Comparison of ENCODE assay signal across 1 cellular context in genomic region chr2:37918742-37919186, GRCh38.
A peak's percentile ranks its signal among the peaks of the same experiment; 100 is the strongest.
TF ChIP-seq lines count a peak whose summit lies in the region.

No MANE protein-coding gene starts in this region.

TF ChIP-seq in HepG2, 621 proteins besides CTCF, POLR2A, EP300 and RAD21 (continued from another document and continues in another):
- TF ChIP-seq PLSCR1 (CRISPR knock-in tag; IDR thresholded peaks at IDR 0.05; ENCODE audit: borderline replicate concordance) (no peak), ARNTL (CRISPR knock-in tag; IDR thresholded peaks at IDR 0.05) (0 out of 2 replicates have a peak, but pooled peaks have one; percentile 36), FOXK2 (IDR thresholded peaks at IDR 0.05) (peak; percentile 44; the same call in 1 of the 2 replicates), ELF1 (CRISPR knock-in tag; IDR thresholded peaks at IDR 0.05) (peak; percentile 91), EED (CRISPR knock-in tag; IDR thresholded peaks at IDR 0.05) (no peak), MAF1 (CRISPR knock-in tag; IDR thresholded peaks at IDR 0.05; ENCODE audit: borderline replicate concordance) (no peak), NFKBIZ (CRISPR knock-in tag; IDR thresholded peaks at IDR 0.05) (peak; percentile 96), PITX1 (CRISPR knock-in tag; IDR thresholded peaks at IDR 0.05) (peak; percentile 96), HOMEZ (CRISPR knock-in tag; IDR thresholded peaks at IDR 0.05; ENCODE audit: low read depth) (peak; percentile 94), ZNF746 (CRISPR knock-in tag; IDR thresholded peaks at IDR 0.05) (peak; percentile 51; the same call in 1 of the 2 replicates), ZNF556 (CRISPR knock-in tag; IDR thresholded peaks at IDR 0.05; ENCODE audit: borderline replicate concordance) (peak; percentile 61; the same call in 1 of the 2 replicates), CENPBD1 (CRISPR knock-in tag; IDR thresholded peaks at IDR 0.05; ENCODE audit: borderline replicate concordance, low read depth) (no peak), ZNF615 (CRISPR knock-in tag; IDR thresholded peaks at IDR 0.05; ENCODE audit: borderline replicate concordance) (no peak), STAT5B (CRISPR knock-in tag; IDR thresholded peaks at IDR 0.05) (0 out of 2 replicates have a peak, but pooled peaks have one; percentile 50), ZNF703 (CRISPR knock-in tag; IDR thresholded peaks at IDR 0.05; ENCODE audit: borderline replicate concordance) (0 out of 2 replicates have a peak, but pooled peaks have one; percentile 63), ATAD3A (CRISPR knock-in tag; IDR thresholded peaks at IDR 0.05) (no peak), NFYC (CRISPR knock-in tag; IDR thresholded peaks at IDR 0.05) (peak; percentile 37; the same call in 1 of the 2 replicates), SMARCC2 (IDR thresholded peaks at IDR 0.05) (0 out of 2 replicates have a peak, but pooled peaks have one; percentile 85), SNRNP70 (IDR thresholded peaks at IDR 0.05; ENCODE audit: low read depth, low read length) (no peak), ZSCAN5A (CRISPR knock-in tag; IDR thresholded peaks at IDR 0.05; ENCODE audit: borderline replicate concordance) (peak; percentile 85; the same call in 1 of the 2 replicates), TRAFD1 (CRISPR knock-in tag; IDR thresholded peaks at IDR 0.05; ENCODE audit: borderline replicate concordance) (no peak), TARDBP (CRISPR knock-in tag; IDR thresholded peaks at IDR 0.05) (peak; percentile 98), KDM6A (CRISPR knock-in tag; IDR thresholded peaks at IDR 0.05; ENCODE audit: low read depth) (peak; percentile 97), SIX4 (CRISPR knock-in tag; IDR thresholded peaks at IDR 0.05) (peak; percentile 81; the same call in 1 of the 2 replicates), SP5 (CRISPR knock-in tag; IDR thresholded peaks at IDR 0.05; ENCODE audit: borderline replicate concordance, low read depth) (peak; percentile 92), ZNF550 (CRISPR knock-in tag; IDR thresholded peaks at IDR 0.05; ENCODE audit: borderline replicate concordance) (no peak), POLR2AphosphoS2 (IDR thresholded peaks at IDR 0.05; ENCODE audit: low read depth, low read length) (no peak), ZBTB21 (CRISPR knock-in tag; IDR thresholded peaks at IDR 0.05) (no peak; the same call in 1 of the 2 replicates), RFX5 (IDR thresholded peaks at IDR 0.05; ENCODE audit: low read depth, low read length) (no peak), HDAC2 (CRISPR knock-in tag; IDR thresholded peaks at IDR 0.05) (peak; percentile 98), SNAI1 (CRISPR knock-in tag; IDR thresholded peaks at IDR 0.05; ENCODE audit: borderline replicate concordance) (no peak), ZNF503 (CRISPR knock-in tag; IDR thresholded peaks at IDR 0.05) (peak; percentile 98), HNF4A (CRISPR knock-in tag; IDR thresholded peaks at IDR 0.05) (peak; percentile 98), CC2D1A (CRISPR knock-in tag; IDR thresholded peaks at IDR 0.05) (no peak), SNAPC2 (CRISPR knock-in tag; IDR thresholded peaks at IDR 0.05) (no peak), ZNF430 (CRISPR knock-in tag; IDR thresholded peaks at IDR 0.05) (peak; percentile 74), ZNF121 (CRISPR knock-in tag; IDR thresholded peaks at IDR 0.05) (no peak), ISL2 (CRISPR knock-in tag; IDR thresholded peaks at IDR 0.05) (peak; percentile 98), ATF4 (CRISPR knock-in tag; IDR thresholded peaks at IDR 0.05) (peak in 1 of 2 experiments; percentile 80; a peak in 2 of 4 replicates), ZNF329 (CRISPR knock-in tag; IDR thresholded peaks at IDR 0.05; ENCODE audit: low read depth) (no peak), LCORL (IDR thresholded peaks at IDR 0.05) (no peak), LCORL (CRISPR knock-in tag; IDR thresholded peaks at IDR 0.05) (peak; percentile 94), MIXL1 (CRISPR knock-in tag; IDR thresholded peaks at IDR 0.05) (peak; percentile 81; the same call in 1 of the 2 replicates), ZNF773 (CRISPR knock-in tag; IDR thresholded peaks at IDR 0.05; ENCODE audit: borderline replicate concordance) (no peak), AHDC1 (CRISPR knock-in tag; IDR thresholded peaks at IDR 0.05; ENCODE audit: borderline replicate concordance) (peak; percentile 99), MZF1 (CRISPR knock-in tag; IDR thresholded peaks at IDR 0.05; ENCODE audit: borderline replicate concordance) (no peak), NBN (conservative IDR thresholded peaks at IDR 0.05) (no peak), MATR3 (CRISPR knock-in tag; IDR thresholded peaks at IDR 0.05) (no peak), ERF (CRISPR knock-in tag; IDR thresholded peaks at IDR 0.05) (peak; percentile 93), REST (IDR thresholded peaks at IDR 0.05; ENCODE audit: borderline replicate concordance in 1 of 2, low read depth in 1 of 2, low read length in 2 of 2) (peak in 1 of 2 experiments; percentile 81; a peak in 2 of 4 replicates), SIN3B (IDR thresholded peaks at IDR 0.05; ENCODE audit: low read length) (no peak), KAT8 (CRISPR knock-in tag; IDR thresholded peaks at IDR 0.05) (peak; percentile 90), MXD4 (CRISPR knock-in tag; IDR thresholded peaks at IDR 0.05) (peak; percentile 63; the same call in 1 of the 2 replicates)
